Comparison of ENCODE assay signal across 19 cellular contexts in genomic region chr15:42011074-42011473, GRCh38. TPM values are rescaled to one million over a fixed set of nuclear protein-coding genes. Genes with fewer than 3 reads are reported as not detected.
DNase-seq lines count a peak whose midpoint lies in the region; ATAC-seq, FAIRE-seq and TF ChIP-seq lines count a peak whose summit lies in the region.
"Had no signal": no experiment of that assay in that cellular context is flagged by ENCODE, and none has a peak within 500 bp of the region (broad histone marks: within the 10 kb centered on the region; RNA-seq: fewer than 3 reads in every experiment).

No MANE protein-coding gene starts in this region.

- no peak overlapping the region for H3K4me3 Mint-ChIP-seq in activated CD4-positive, alpha-beta memory T cell treated with anti-CD3 and anti-CD28 coated beads for 36 hours
- H3K4me3 Mint-ChIP-seq in activated CD4-positive, alpha-beta memory T cell treated with anti-CD3 and anti-CD28 coated beads, Interleukin-2, amount 10 ng/mL, durations not matched to agents 7 days and 5 days: no peak overlapping the region
- H3K4me3 Mint-ChIP-seq in stimulated activated naive B cell treated with anti-CD40 and anti-IgM and Interleukin-4, amounts not matched to agents 10 μg/mL and 1 μg/mL and 100 μg/mL, for 72 hours: no peak overlapping the region
- no peak overlapping the region for H3K4me3 Mint-ChIP-seq in Calu3 (ENCODE audit: low read depth, unreplicated experiment)
- H3K4me3 Mint-ChIP-seq: CD14-positive monocyte had no signal

- no peaks in the 10 kb centered on the region for H3K27me3 ChIP-seq in bronchial epithelial cell (ENCODE audit: control insufficient read depth, insufficient read depth, low read length)
- H3K27me3 ChIP-seq: thyroid gland had no signal

- ATAC-seq in stimulated activated naive B cell treated with anti-CD40 and anti-IgM and Interleukin-4, amounts not matched to agents 10 μg/mL and 1 μg/mL and 100 μg/mL, for 72 hours (replicated peaks): no peak
- no peak for ATAC-seq in HG03439 (IDR thresholded peaks at IDR 0.05; ENCODE audit: unreplicated experiment)
- ATAC-seq: left lobe of liver had no signal

- no peak overlapping the region for H3K4me3 ChIP-seq in bronchial epithelial cell (ENCODE audit: low read depth, low read length)
- H3K4me3 ChIP-seq: mucosa of descending colon, thyroid gland had no signal

- CTCF ChIA-PET in activated CD4-positive, alpha-beta memory T cell treated with anti-CD3 and anti-CD28 coated beads for 36 hours (lab: Charles Lee): no interaction called here
- CTCF ChIA-PET in activated CD4-positive, alpha-beta memory T cell treated with anti-CD3 and anti-CD28 coated beads, Interleukin-2, amount 10 ng/mL, durations not matched to agents 7 days and 5 days (lab: Charles Lee): no interaction called here
- CTCF ChIA-PET in Calu3 (lab: Charles Lee): no interaction called here

- no peaks in the 10 kb centered on the region for H3K36me3 Mint-ChIP-seq in activated CD4-positive, alpha-beta memory T cell treated with anti-CD3 and anti-CD28 coated beads for 36 hours
- no peaks in the 10 kb centered on the region for H3K36me3 Mint-ChIP-seq in activated CD4-positive, alpha-beta memory T cell treated with anti-CD3 and anti-CD28 coated beads, Interleukin-2, amount 10 ng/mL, durations not matched to agents 7 days and 5 days (ENCODE audit: low read depth)
- H3K36me3 Mint-ChIP-seq in stimulated activated naive B cell treated with anti-CD40 and anti-IgM and Interleukin-4, amounts not matched to agents 10 μg/mL and 1 μg/mL and 100 μg/mL, for 72 hours: no peaks in the 10 kb centered on the region
- H3K36me3 Mint-ChIP-seq in Calu3 (ENCODE audit: insufficient read depth, unreplicated experiment): no peaks in the 10 kb centered on the region
- H3K36me3 Mint-ChIP-seq: CD14-positive monocyte had no signal

- peak; percentile 32 for FAIRE-seq in bronchial epithelial cell (lab: Jason Lieb, UNC)

- H3K27ac Mint-ChIP-seq in activated CD4-positive, alpha-beta memory T cell treated with anti-CD3 and anti-CD28 coated beads for 36 hours: peak overlapping the region; percentile 71
- H3K27ac Mint-ChIP-seq in activated CD4-positive, alpha-beta memory T cell treated with anti-CD3 and anti-CD28 coated beads, Interleukin-2, amount 10 ng/mL, durations not matched to agents 7 days and 5 days: no peak overlapping the region
- peak overlapping the region; percentile 65 for H3K27ac Mint-ChIP-seq in stimulated activated naive B cell treated with anti-CD40 and anti-IgM and Interleukin-4, amounts not matched to agents 10 μg/mL and 1 μg/mL and 100 μg/mL, for 72 hours
- no peak overlapping the region for H3K27ac Mint-ChIP-seq in Calu3 (ENCODE audit: unreplicated experiment)
- H3K27ac Mint-ChIP-seq: CD14-positive monocyte had no signal

- H3K4me1 Mint-ChIP-seq in activated CD4-positive, alpha-beta memory T cell treated with anti-CD3 and anti-CD28 coated beads for 36 hours (ENCODE audit: low read depth): peaks cover 27% of the 10 kb centered on the region
- peaks cover 21% of the 10 kb centered on the region for H3K4me1 Mint-ChIP-seq in activated CD4-positive, alpha-beta memory T cell treated with anti-CD3 and anti-CD28 coated beads, Interleukin-2, amount 10 ng/mL, durations not matched to agents 7 days and 5 days
- peaks cover 10 to 11% of the 10 kb centered on the region in 2 donors for H3K4me1 Mint-ChIP-seq in stimulated activated naive B cell treated with anti-CD40 and anti-IgM and Interleukin-4, amounts not matched to agents 10 μg/mL and 1 μg/mL and 100 μg/mL, for 72 hours
- H3K4me1 Mint-ChIP-seq in Calu3 (ENCODE audit: low read depth, unreplicated experiment): peaks cover 9% of the 10 kb centered on the region
- H3K4me1 Mint-ChIP-seq: CD14-positive monocyte had no signal

- no peaks in the 10 kb centered on the region for H3K27me3 Mint-ChIP-seq in activated CD4-positive, alpha-beta memory T cell treated with anti-CD3 and anti-CD28 coated beads for 36 hours
- H3K27me3 Mint-ChIP-seq in activated CD4-positive, alpha-beta memory T cell treated with anti-CD3 and anti-CD28 coated beads, Interleukin-2, amount 10 ng/mL, durations not matched to agents 7 days and 5 days: no peaks in the 10 kb centered on the region
- peaks cover 0 to 9% of the 10 kb centered on the region in 2 donors for H3K27me3 Mint-ChIP-seq in stimulated activated naive B cell treated with anti-CD40 and anti-IgM and Interleukin-4, amounts not matched to agents 10 μg/mL and 1 μg/mL and 100 μg/mL, for 72 hours
- H3K27me3 Mint-ChIP-seq in Calu3 (ENCODE audit: unreplicated experiment): peaks cover 27% of the 10 kb centered on the region

- DNase-seq in activated CD4-positive, alpha-beta memory T cell treated with anti-CD3 and anti-CD28 coated beads for 36 hours: no peak
- no peak for DNase-seq in activated CD4-positive, alpha-beta memory T cell treated with anti-CD3 and anti-CD28 coated beads, Interleukin-2, amount 10 ng/mL, durations not matched to agents 7 days and 5 days
- DNase-seq in NCI-H146 (lab: John Stamatoyannopoulos, UW): peak; percentile 67
- DNase-seq in bronchial epithelial cell (ENCODE audit: low read depth): peak; percentile 33
- DNase-seq in stimulated activated naive B cell treated with anti-CD40 and anti-IgM and Interleukin-4, amounts not matched to agents 10 μg/mL and 1 μg/mL and 100 μg/mL, for 72 hours: no peak
- DNase-seq in DMS79 treated with DMSO at 0.1 percent for 48 hours (lab: John Stamatoyannopoulos, UW): no peak
- no peak for DNase-seq in Calu3
- DNase-seq: brain microvascular endothelial cell, DMS79, GOT3, mucosa of descending colon, NCI-H1092, NCI-H2107, NCI-H748 treated with DMSO at 0.1 percent for 48 hours, thyroid gland had no signal

- intact Hi-C loops in activated CD4-positive, alpha-beta memory T cell treated with anti-CD3 and anti-CD28 coated beads for 36 hours (cut with micrococcal nuclease): no loop called here
- intact Hi-C loops in Calu3 (cut with micrococcal nuclease; ENCODE audit: unreplicated experiment): no loop called here

- TF ChIP-seq CTCF in bronchial epithelial cell (IDR thresholded peaks at IDR 0.05; ENCODE audit: insufficient read depth, low read length, severe bottlenecking): no peak
- TF ChIP-seq CTCF in Calu3 (IDR thresholded peaks at IDR 0.05; ENCODE audit: unreplicated experiment): no peak

- POLR2A ChIA-PET in activated CD4-positive, alpha-beta memory T cell treated with anti-CD3 and anti-CD28 coated beads for 36 hours (lab: Charles Lee): interaction anchor here (1.7 kb wide), 1 partner anchor 38 kb away, joined by 4 read pairs; the partner anchor contains the start of gene EHD4
- POLR2A ChIA-PET in activated CD4-positive, alpha-beta memory T cell treated with anti-CD3 and anti-CD28 coated beads, Interleukin-2, amount 10 ng/mL, durations not matched to agents 7 days and 5 days (lab: Charles Lee): no interaction called here

- no peaks in the 10 kb centered on the region for H3K9me3 Mint-ChIP-seq in activated CD4-positive, alpha-beta memory T cell treated with anti-CD3 and anti-CD28 coated beads for 36 hours
- no peaks in the 10 kb centered on the region for H3K9me3 Mint-ChIP-seq in activated CD4-positive, alpha-beta memory T cell treated with anti-CD3 and anti-CD28 coated beads, Interleukin-2, amount 10 ng/mL, durations not matched to agents 7 days and 5 days
- H3K9me3 Mint-ChIP-seq in stimulated activated naive B cell treated with anti-CD40 and anti-IgM and Interleukin-4, amounts not matched to agents 10 μg/mL and 1 μg/mL and 100 μg/mL, for 72 hours: peaks cover 0 to 2% of the 10 kb centered on the region in 2 donors
- no peaks in the 10 kb centered on the region for H3K9me3 Mint-ChIP-seq in Calu3 (ENCODE audit: low read depth, unreplicated experiment)

- BruUV-seq in Calu3 (replicated peaks; lab: Mats Ljungman, UMichigan): no TSS peak

- no peaks in the 10 kb centered on the region for H3K36me3 ChIP-seq in bronchial epithelial cell (ENCODE audit: control insufficient read depth, insufficient read depth, low read length)
- H3K36me3 ChIP-seq: brain microvascular endothelial cell, thyroid gland had no signal

RNA-seq across cellular contexts. Expression of gene PLA2G4E, which starts 9.8 kb away (rescaled TPM):
- total RNA-seq in activated CD4-positive, alpha-beta memory T cell treated with anti-CD3 and anti-CD28 coated beads for 36 hours: not detected
- not detected for total RNA-seq in activated CD4-positive, alpha-beta memory T cell treated with anti-CD3 and anti-CD28 coated beads, Interleukin-2, amount 10 ng/mL, durations not matched to agents 7 days and 5 days
- total RNA-seq in bronchial epithelial cell: under 0.01 and 1.4 TPM in 2 replicates
- total RNA-seq in Calu3 (2022): 0.09 TPM in 1 of 2 replicates, not detected in the other
- total RNA-seq: epithelial cell of proximal tubule, left lobe of liver, thyroid gland had no signal

RNA-seq across cellular contexts. Expression of gene EHD4, which starts 38.7 kb away (rescaled TPM):
- 10 to 100 TPM; 43.6 to 45.0 TPM for total RNA-seq in activated CD4-positive, alpha-beta memory T cell treated with anti-CD3 and anti-CD28 coated beads for 36 hours
- 10 to 100 TPM; 25.0 to 25.3 TPM for total RNA-seq in activated CD4-positive, alpha-beta memory T cell treated with anti-CD3 and anti-CD28 coated beads, Interleukin-2, amount 10 ng/mL, durations not matched to agents 7 days and 5 days
- total RNA-seq in bronchial epithelial cell (21.1 and 28.3 TPM in 2 replicates), Calu3 (2022) (20.2 and 20.7 TPM in 2 replicates)

Comparison
In these comparisons a context has a peak if more than half of its experiments do, and no peak if none do; other contexts are left out.
1. H3K27ac Mint-ChIP-seq: peak in activated CD4-positive, alpha-beta memory T cell treated with anti-CD3 and anti-CD28 coated beads for 36 hours (single experiment) and stimulated activated naive B cell treated with anti-CD40 and anti-IgM and Interleukin-4, amounts not matched to agents 10 μg/mL and 1 μg/mL and 100 μg/mL, for 72 hours (single experiment); none in activated CD4-positive, alpha-beta memory T cell treated with anti-CD3 and anti-CD28 coated beads, Interleukin-2, amount 10 ng/mL, durations not matched to agents 7 days and 5 days (single experiment) and Calu3 (single experiment).
2. DNase-seq: peak in NCI-H146 (single experiment) and bronchial epithelial cell (single experiment); none in activated CD4-positive, alpha-beta memory T cell treated with anti-CD3 and anti-CD28 coated beads for 36 hours (single experiment), activated CD4-positive, alpha-beta memory T cell treated with anti-CD3 and anti-CD28 coated beads, Interleukin-2, amount 10 ng/mL, durations not matched to agents 7 days and 5 days (single experiment), stimulated activated naive B cell treated with anti-CD40 and anti-IgM and Interleukin-4, amounts not matched to agents 10 μg/mL and 1 μg/mL and 100 μg/mL, for 72 hours (single experiment), DMS79 treated with DMSO at 0.1 percent for 48 hours (single experiment) and Calu3 (single experiment).